18 cellular contexts compared by ENCODE assay signal in genomic region chr4:54558889-54559682, GRCh38.
DNase-seq lines count a peak whose midpoint lies in the region; FAIRE-seq and TF ChIP-seq lines count a peak whose summit lies in the region.
"Had no signal": no experiment of that assay in that cellular context is flagged by ENCODE, and none has a peak within 500 bp of the region (broad histone marks: within the 10 kb centered on the region; RNA-seq: fewer than 3 reads in every experiment).

No MANE protein-coding gene starts in this region.

- no peak for FAIRE-seq in GM12891 (lab: Jason Lieb, UNC)
- FAIRE-seq: K562 had no signal

- intact Hi-C loops in stomach (cut with DNase I; ENCODE audit: low total_unique reads): no loop called here

- H3K9me3 ChIP-seq in stomach: no peaks in the 10 kb centered on the region
- no peaks in the 10 kb centered on the region for H3K9me3 ChIP-seq in WERI-Rb-1 (ENCODE audit: severe bottlenecking)

- H3K27ac ChIP-seq in stomach (peak overlapping the region in 4 of 5 donors; percentile 29 to 63 (median 49)), WERI-Rb-1 (no peak overlapping the region)
- H3K27ac ChIP-seq: RWPE1 had no signal

- TF ChIP-seq EP300 in stomach (IDR thresholded peaks at IDR 0.05): no peak

- H3K4me3 ChIP-seq in epithelial cell of esophagus (ENCODE audit: low read length) (no peak overlapping the region), stomach (no peak overlapping the region), WERI-Rb-1 (ENCODE audit: low read depth, low read length) (no peak overlapping the region)
- H3K4me3 ChIP-seq: K562 had no signal

- WGBS in stomach, 5 donors: 33 to 63% (median 38%) methylated on average over 2 of the region's 2 CpGs

- TF ChIP-seq POLR2A in stomach (IDR thresholded peaks at IDR 0.05): no peak
- TF ChIP-seq POLR2A in GM12891 (IDR thresholded peaks at IDR 0.05; ENCODE audit: low read depth, low read length): no peak

- in situ Hi-C loops in SK-MEL-5 (cut with HindIII; ENCODE audit: low pct_unique_long_range_greater_than_20kb, low sequenced_read_pairs): no loop called here

- H3K4me1 ChIP-seq in stomach: peaks cover 0 to 5% (median 0%) of the 10 kb centered on the region in 4 donors

- peak; percentile 3 for DNase-seq in SK-MEL-5 (ENCODE audit: low read depth, low spot score)
- peak; percentile 14 for DNase-seq in epithelial cell of esophagus (ENCODE audit: low read depth)
- DNase-seq in left kidney (ENCODE audit: low read depth, low spot score): peak; percentile 17
- DNase-seq in stomach: no peak
- no peak for DNase-seq in GM12891 (ENCODE audit: insufficient read length, low spot score)
- DNase-seq in WERI-Rb-1: no peak
- DNase-seq in occipital lobe (lab: John Stamatoyannopoulos, UW): no peak
- DNase-seq in T-helper 1 cell: no peak
- DNase-seq: CD4-positive, CD25-positive, alpha-beta regulatory T cell; DMS79 treated with DMSO at 0.1 percent for 48 hours; GOT3; NCI-H1417 treated with DMSO at 0.1 percent for 48 hours; NCI-H1930; NCI-H446; NCI-H69; OCI-M1 had no signal

- H3K27me3 ChIP-seq in stomach (no peaks in the 10 kb centered on the region), WERI-Rb-1 (ENCODE audit: insufficient read depth, low read depth, severe bottlenecking) (peaks cover 5% of the 10 kb centered on the region)

- TF ChIP-seq CTCF in epithelial cell of esophagus (IDR thresholded peaks at IDR 0.05; ENCODE audit: insufficient read depth, low read depth, low read length, missing control alignments): no peak
- no peak for TF ChIP-seq CTCF in stomach (IDR thresholded peaks at IDR 0.05)
- TF ChIP-seq CTCF in WERI-Rb-1 (IDR thresholded peaks at IDR 0.05; ENCODE audit: low read depth, low read length): no peak

- H3K36me3 ChIP-seq in stomach: no peaks in the 10 kb centered on the region
- no peaks in the 10 kb centered on the region for H3K36me3 ChIP-seq in WERI-Rb-1

TF ChIP-seq in GM12891, 5 proteins besides CTCF, POLR2A, EP300 and RAD21:
- no peak for TF ChIP-seq SPI1 (IDR thresholded peaks at IDR 0.05; ENCODE audit: low read depth, low read length)
- TF ChIP-seq POLR2AphosphoS5 (IDR thresholded peaks at IDR 0.05; ENCODE audit: low read depth, low read length): no peak
- TF ChIP-seq TAF1 (IDR thresholded peaks at IDR 0.05; ENCODE audit: low read depth, low read length): no peak
- no peak for TF ChIP-seq POU2F2 (IDR thresholded peaks at IDR 0.05; ENCODE audit: low read depth, low read length)
- TF ChIP-seq PAX5 (IDR thresholded peaks at IDR 0.05; ENCODE audit: insufficient read depth, low read length, severe bottlenecking): no peak

Comparison
In these comparisons a context has a peak if more than half of its experiments do, and no peak if none do; other contexts are left out.
1. DNase-seq: peak in SK-MEL-5 (single experiment), epithelial cell of esophagus (single experiment) and left kidney (single experiment); none in stomach (single experiment), GM12891 (single experiment), WERI-Rb-1 (single experiment), occipital lobe (single experiment) and T-helper 1 cell (0 of 5).